Comparison of ENCODE assay signal across 8 cellular contexts in the genomic region with DNA sequence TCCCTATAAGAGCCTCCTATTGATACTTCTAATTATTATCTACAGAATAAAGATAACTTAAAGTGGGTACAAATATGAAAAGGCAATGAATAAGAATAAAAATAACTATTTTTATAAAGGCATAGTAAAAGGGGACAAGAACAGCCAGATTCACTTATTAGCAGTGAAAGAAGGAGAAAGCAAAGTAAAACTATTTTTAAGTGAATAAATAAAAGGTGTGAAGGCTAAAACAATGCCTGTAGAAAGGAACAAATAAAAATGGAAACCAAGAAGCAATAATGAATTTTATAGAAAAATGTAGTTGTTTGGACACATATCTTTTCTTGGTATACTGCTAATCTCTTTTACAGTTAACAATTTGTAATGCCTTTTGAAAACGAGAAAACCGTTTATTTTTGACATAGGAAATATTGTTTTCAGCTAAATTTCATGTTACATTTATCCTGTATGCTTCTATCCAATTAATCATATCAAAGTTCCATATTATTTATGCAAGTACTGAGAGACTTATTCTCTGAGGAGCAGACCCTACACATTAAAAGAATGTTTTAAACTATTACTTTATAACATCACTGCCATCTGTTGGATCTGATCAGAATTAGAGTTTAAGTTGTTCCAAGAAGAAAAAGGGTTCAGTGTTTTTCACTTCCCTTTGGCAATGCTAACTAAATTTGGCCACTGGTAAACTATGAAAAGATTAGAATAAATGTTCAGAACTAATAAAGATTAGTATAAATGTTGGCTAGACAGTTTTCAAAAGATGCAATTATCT. TPM values are rescaled to one million over a fixed set of nuclear protein-coding genes. Genes with fewer than 3 reads are reported as not detected.
DNase-seq lines count a peak whose midpoint lies in the region; ATAC-seq, FAIRE-seq and TF ChIP-seq lines count a peak whose summit lies in the region.

No MANE protein-coding gene starts in this region.

- peak; percentile 30 for DNase-seq in MCF 10A (ENCODE audit: unreplicated experiment)
- DNase-seq in breast epithelium (ENCODE audit: low spot score in 2 of 2): no peak
- peak; percentile 21 for DNase-seq in HTR-8/SVneo (ENCODE audit: insufficient read length, low spot score)
- DNase-seq in left ventricle myocardium inferior: no peak
- DNase-seq in urothelium cell line (ENCODE audit: low spot score): peak; percentile 14
- DNase-seq in activated CD4-positive, alpha-beta T cell treated with anti-CD3 and anti-CD28 coated beads, Interleukin-2, amount 50 U/mL, for 4 hours: no peak

- no peak for TF ChIP-seq POLR2A in breast epithelium (IDR thresholded peaks at IDR 0.05)

- no peak overlapping the region for H3K27ac Mint-ChIP-seq in MCF 10A (ENCODE audit: low read depth, unreplicated experiment)

- no peaks in the 10 kb centered on the region for H3K9me3 Mint-ChIP-seq in MCF 10A (ENCODE audit: unreplicated experiment)

- no peak overlapping the region for H3K4me3 Mint-ChIP-seq in MCF 10A (ENCODE audit: unreplicated experiment)

- H3K4me1 Mint-ChIP-seq in MCF 10A (ENCODE audit: insufficient read depth, unreplicated experiment): no peaks in the 10 kb centered on the region

- TF ChIP-seq CTCF in MCF 10A (IDR thresholded peaks at IDR 0.05; ENCODE audit: unreplicated experiment) (peak; percentile 60), breast epithelium (IDR thresholded peaks at IDR 0.05) (peak in 1 of 3 donors; percentile 19), left ventricle myocardium inferior (IDR thresholded peaks at IDR 0.05; ENCODE audit: borderline replicate concordance) (peak; percentile 57)

- POLR2A ChIA-PET in MCF 10A (lab: Yijun Ruan, JAX): no interaction called here

- CTCF ChIA-PET in MCF 10A (lab: Yijun Ruan, JAX): interaction anchor here (0.9 to 4.6 kb wide), 7 partner anchors 15 to 994 kb away, joined by 3 to 60 read pairs (median 3); no protein-coding TSS in a partner anchor

- H3K9me3 ChIP-seq in breast epithelium (no peaks in the 10 kb centered on the region), left ventricle myocardium inferior (replicated peaks) (no peaks in the 10 kb centered on the region)

- no peaks in the 10 kb centered on the region for H3K4me1 ChIP-seq in breast epithelium
- H3K4me1 ChIP-seq in left ventricle myocardium inferior: peaks cover 7% of the 10 kb centered on the region

- H3K27me3 Mint-ChIP-seq in MCF 10A (ENCODE audit: insufficient read depth, unreplicated experiment): no peaks in the 10 kb centered on the region

- H3K27me3 ChIP-seq in breast epithelium (no peaks in the 10 kb centered on the region), left ventricle myocardium inferior (ENCODE audit: low read depth) (no peaks in the 10 kb centered on the region)

- intact Hi-C loops in MCF 10A (cut with micrococcal nuclease) (loop anchor here (1.0 to 10.0 kb wide), 8 partner anchors 275 to 1492 kb away; a partner anchor contains a TSS), breast epithelium (cut with DNase I; ENCODE audit: low total_unique reads) (no loop called here), left ventricle myocardium inferior (cut with micrococcal nuclease) (loop anchor here (5.0 to 10.0 kb wide), 2 partner anchors 412 to 975 kb away; no protein-coding TSS in a partner anchor)

- BruUV-seq in MCF 10A (replicated peaks; lab: Mats Ljungman, UMichigan): no TSS peak

- H3K4me3 ChIP-seq in breast epithelium (no peak overlapping the region), left ventricle myocardium inferior (no peak overlapping the region)

- FAIRE-seq in HTR-8/SVneo (lab: Jason Lieb, UNC): no peak
- FAIRE-seq in urothelium cell line (lab: Jason Lieb, UNC): no peak

- H3K27ac ChIP-seq in breast epithelium: no peak overlapping the region
- H3K27ac ChIP-seq in left ventricle myocardium inferior (replicated peaks): no peak overlapping the region

- H3K36me3 Mint-ChIP-seq in MCF 10A (ENCODE audit: insufficient read depth, unreplicated experiment): no peaks in the 10 kb centered on the region

- ATAC-seq in SK-N-SH treated with all-trans-retinoic acid at 6 μM for 48 hours (peak; percentile 74), esophagus mucosa (no peak)

- H3K36me3 ChIP-seq in breast epithelium (no peaks in the 10 kb centered on the region), left ventricle myocardium inferior (no peaks in the 10 kb centered on the region)

TF ChIP-seq in SK-N-SH treated with all-trans-retinoic acid at 6 μM for 48 hours, 23 proteins besides CTCF, POLR2A, EP300 and RAD21 (continues in another document):
- no peak for TF ChIP-seq ZNF565 (CRISPR knock-in tag; conservative IDR thresholded peaks at IDR 0.05; ENCODE audit: low read depth)
- no peak for TF ChIP-seq ESRRG (CRISPR knock-in tag; IDR thresholded peaks at IDR 0.05)
- TF ChIP-seq ZC3H10 (CRISPR knock-in tag; IDR thresholded peaks at IDR 0.05): no peak
- no peak for TF ChIP-seq ZFP30 (CRISPR knock-in tag; IDR thresholded peaks at IDR 0.05)
- TF ChIP-seq, protein P1, sequence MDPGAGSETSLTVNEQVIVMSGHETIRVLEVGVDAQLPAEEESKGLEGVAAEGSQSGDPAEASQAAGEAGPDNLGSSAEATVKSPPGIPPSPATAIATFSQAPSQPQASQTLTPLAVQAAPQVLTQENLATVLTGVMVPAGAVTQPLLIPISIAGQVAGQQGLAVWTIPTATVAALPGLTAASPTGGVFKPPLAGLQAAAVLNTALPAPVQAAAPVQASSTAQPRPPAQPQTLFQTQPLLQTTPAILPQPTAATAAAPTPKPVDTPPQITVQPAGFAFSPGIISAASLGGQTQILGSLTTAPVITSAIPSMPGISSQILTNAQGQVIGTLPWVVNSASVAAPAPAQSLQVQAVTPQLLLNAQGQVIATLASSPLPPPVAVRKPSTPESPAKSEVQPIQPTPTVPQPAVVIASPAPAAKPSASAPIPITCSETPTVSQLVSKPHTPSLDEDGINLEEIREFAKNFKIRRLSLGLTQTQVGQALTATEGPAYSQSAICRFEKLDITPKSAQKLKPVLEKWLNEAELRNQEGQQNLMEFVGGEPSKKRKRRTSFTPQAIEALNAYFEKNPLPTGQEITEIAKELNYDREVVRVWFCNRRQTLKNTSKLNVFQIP (CRISPR knock-in tag; IDR thresholded peaks at IDR 0.05; ENCODE audit: borderline replicate concordance, low read depth): no peak
- TF ChIP-seq TCF4 (CRISPR knock-in tag; IDR thresholded peaks at IDR 0.05; ENCODE audit: borderline replicate concordance): no peak
- TF ChIP-seq PPARA (CRISPR knock-in tag; IDR thresholded peaks at IDR 0.05; ENCODE audit: borderline replicate concordance): no peak
- no peak for TF ChIP-seq GLIS3 (CRISPR knock-in tag; IDR thresholded peaks at IDR 0.05)
- TF ChIP-seq ZFP3 (CRISPR knock-in tag; IDR thresholded peaks at IDR 0.05): no peak
- TF ChIP-seq TOX (CRISPR knock-in tag; IDR thresholded peaks at IDR 0.05; ENCODE audit: borderline replicate concordance): no peak
- TF ChIP-seq, protein P2, sequence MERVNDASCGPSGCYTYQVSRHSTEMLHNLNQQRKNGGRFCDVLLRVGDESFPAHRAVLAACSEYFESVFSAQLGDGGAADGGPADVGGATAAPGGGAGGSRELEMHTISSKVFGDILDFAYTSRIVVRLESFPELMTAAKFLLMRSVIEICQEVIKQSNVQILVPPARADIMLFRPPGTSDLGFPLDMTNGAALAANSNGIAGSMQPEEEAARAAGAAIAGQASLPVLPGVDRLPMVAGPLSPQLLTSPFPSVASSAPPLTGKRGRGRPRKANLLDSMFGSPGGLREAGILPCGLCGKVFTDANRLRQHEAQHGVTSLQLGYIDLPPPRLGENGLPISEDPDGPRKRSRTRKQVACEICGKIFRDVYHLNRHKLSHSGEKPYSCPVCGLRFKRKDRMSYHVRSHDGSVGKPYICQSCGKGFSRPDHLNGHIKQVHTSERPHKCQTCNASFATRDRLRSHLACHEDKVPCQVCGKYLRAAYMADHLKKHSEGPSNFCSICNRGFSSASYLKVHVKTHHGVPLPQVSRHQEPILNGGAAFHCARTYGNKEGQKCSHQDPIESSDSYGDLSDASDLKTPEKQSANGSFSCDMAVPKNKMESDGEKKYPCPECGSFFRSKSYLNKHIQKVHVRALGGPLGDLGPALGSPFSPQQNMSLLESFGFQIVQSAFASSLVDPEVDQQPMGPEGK (CRISPR knock-in tag; IDR thresholded peaks at IDR 0.05; ENCODE audit: borderline replicate concordance): no peak
- no peak for TF ChIP-seq CSDC2 (CRISPR knock-in tag; IDR thresholded peaks at IDR 0.05)
- TF ChIP-seq ZNF70 (CRISPR knock-in tag; IDR thresholded peaks at IDR 0.05): no peak
- TF ChIP-seq BACH2 (CRISPR knock-in tag; IDR thresholded peaks at IDR 0.05; ENCODE audit: borderline replicate concordance): no peak
- TF ChIP-seq, protein P3, sequence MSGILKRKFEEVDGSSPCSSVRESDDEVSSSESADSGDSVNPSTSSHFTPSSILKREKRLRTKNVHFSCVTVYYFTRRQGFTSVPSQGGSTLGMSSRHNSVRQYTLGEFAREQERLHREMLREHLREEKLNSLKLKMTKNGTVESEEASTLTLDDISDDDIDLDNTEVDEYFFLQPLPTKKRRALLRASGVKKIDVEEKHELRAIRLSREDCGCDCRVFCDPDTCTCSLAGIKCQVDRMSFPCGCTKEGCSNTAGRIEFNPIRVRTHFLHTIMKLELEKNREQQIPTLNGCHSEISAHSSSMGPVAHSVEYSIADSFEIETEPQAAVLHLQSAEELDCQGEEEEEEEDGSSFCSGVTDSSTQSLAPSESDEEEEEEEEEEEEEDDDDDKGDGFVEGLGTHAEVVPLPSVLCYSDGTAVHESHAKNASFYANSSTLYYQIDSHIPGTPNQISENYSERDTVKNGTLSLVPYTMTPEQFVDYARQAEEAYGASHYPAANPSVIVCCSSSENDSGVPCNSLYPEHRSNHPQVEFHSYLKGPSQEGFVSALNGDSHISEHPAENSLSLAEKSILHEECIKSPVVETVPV (CRISPR knock-in tag; IDR thresholded peaks at IDR 0.05): no peak
- TF ChIP-seq ISL1 (CRISPR knock-in tag; IDR thresholded peaks at IDR 0.05): no peak
- no peak for TF ChIP-seq RARB (CRISPR knock-in tag; IDR thresholded peaks at IDR 0.05)
- no peak for TF ChIP-seq ZNF8 (CRISPR knock-in tag; IDR thresholded peaks at IDR 0.05)

RNA-seq across cellular contexts. Expression of a gene that starts 59.1 kb away (rescaled TPM):
- total RNA-seq in MCF 10A (2022) (not detected in 2 replicates), breast epithelium (under 1 TPM in 2 of 3 donors, not detected in 1; 0.33 to 0.88 TPM), left ventricle myocardium inferior (not detected), esophagus mucosa (not detected)

Comparison
In these comparisons a context has a peak if more than half of its experiments do, and no peak if none do; other contexts are left out.
1. DNase-seq: peak in MCF 10A (single experiment), HTR-8/SVneo (single experiment) and urothelium cell line (single experiment); none in breast epithelium (0 of 2), left ventricle myocardium inferior (single experiment) and activated CD4-positive, alpha-beta T cell treated with anti-CD3 and anti-CD28 coated beads, Interleukin-2, amount 50 U/mL, for 4 hours (0 of 2).